20 cellular contexts compared by ENCODE assay signal in genomic region chr17:70752966-70753467, GRCh38.
DNase-seq lines count a peak whose midpoint lies in the region; ATAC-seq and TF ChIP-seq lines count a peak whose summit lies in the region.
"Had no signal": no experiment of that assay in that cellular context is flagged by ENCODE, and none has a peak within 500 bp of the region (broad histone marks: within the 10 kb centered on the region; RNA-seq: fewer than 3 reads in every experiment).

No MANE protein-coding gene starts in this region.

- no peaks in the 10 kb centered on the region for H3K79me2 ChIP-seq in HCT116 (ENCODE audit: insufficient read depth, low read length)
- no peaks in the 10 kb centered on the region for H3K79me2 ChIP-seq in PC-3 (ENCODE audit: low read length)

- no peaks in the 10 kb centered on the region for H3K27me3 ChIP-seq in HCT116 (ENCODE audit: insufficient read depth, low read length)
- no peaks in the 10 kb centered on the region for H3K27me3 ChIP-seq in endodermal cell (ENCODE audit: control insufficient read depth, insufficient read depth, low read length, poor library complexity, severe bottlenecking)
- no peaks in the 10 kb centered on the region for H3K27me3 ChIP-seq in neuronal stem cell (ENCODE audit: control insufficient read depth in 3 of 3, insufficient read depth in 3 of 3, low read depth in 1 of 3, low read length in 3 of 3)
- peaks cover 52% of the 10 kb centered on the region for H3K27me3 ChIP-seq in PC-3 (ENCODE audit: low read length)

- TF ChIP-seq RAD21 in HCT116 (IDR thresholded peaks at IDR 0.05; ENCODE audit: low read depth), result no peak

- H3K9me2 ChIP-seq in HCT116 (ENCODE audit: insufficient read depth), result no peaks in the 10 kb centered on the region
- no peaks in the 10 kb centered on the region for H3K9me2 ChIP-seq in PC-3 (replicated peaks; ENCODE audit: low read length)

- H3K23ac ChIP-seq in neuronal stem cell (ENCODE audit: low read depth, low read length, poor library complexity), result no peak overlapping the region

- no peak overlapping the region for H2BK15ac ChIP-seq in neuronal stem cell (ENCODE audit: low read length)

- no peak for TF ChIP-seq CTCF in HCT116 (IDR thresholded peaks at IDR 0.05 in 2 of 3, conservative IDR thresholded peaks at IDR 0.05 in 1 of 3; ENCODE audit: borderline replicate concordance in 1 of 3, insufficient read depth in 1 of 3, low read depth in 2 of 3, low read length in 2 of 3)
- TF ChIP-seq CTCF in endodermal cell (conservative IDR thresholded peaks at IDR 0.05), result no peak
- no peak for TF ChIP-seq CTCF in PC-3 (conservative IDR thresholded peaks at IDR 0.05; ENCODE audit: low read depth, low read length)

- DNase-seq in ELF-1 (ENCODE audit: low read depth, low spot score) (peak; percentile 20), HCT116 (ENCODE audit: low read depth, low spot score) (no peak), endodermal cell (peak; percentile 57), neuronal stem cell (ENCODE audit: low spot score) (peak; percentile 12), PC-3 (no peak)
- DNase-seq: ACHN; BE2C; C1 segment of cervical spinal cord; CD4-positive, CD25-positive, alpha-beta regulatory T cell; CD8-positive, alpha-beta memory T cell; COR-L47; DMS 273 treated with DMSO at 0.1 percent for 48 hours; DMS79; GF-D8; HCEC 1CT; KG1 had no signal

- H3K27me3 Mint-ChIP-seq in endodermal cell (ENCODE audit: insufficient read depth), result no peaks in the 10 kb centered on the region
- H3K27me3 Mint-ChIP-seq: CD4-positive, CD25-positive, alpha-beta regulatory T cell; CD8-positive, alpha-beta memory T cell; IgD-negative memory B cell had no signal

- no peaks in the 10 kb centered on the region for H3K4me1 Mint-ChIP-seq in endodermal cell
- H3K4me1 Mint-ChIP-seq: CD4-positive, CD25-positive, alpha-beta regulatory T cell; CD8-positive, alpha-beta memory T cell; GM23338; IgD-negative memory B cell had no signal

- intact Hi-C loops in HCT116 (cut with micrococcal nuclease), result no loop called here
- intact Hi-C loops in PC-3 (cut with micrococcal nuclease), result no loop called here

- H3K9me3 ChIP-seq in HCT116 (ENCODE audit: control insufficient read depth in 1 of 2, insufficient read depth in 1 of 2, low read depth in 1 of 2, low read length in 2 of 2) (no peaks in the 10 kb centered on the region), endodermal cell (ENCODE audit: control insufficient read depth, low read length) (no peaks in the 10 kb centered on the region), neuronal stem cell (replicated peaks in 1 of 2; ENCODE audit: control insufficient read depth in 2 of 2, insufficient read depth in 1 of 2, low read depth in 1 of 2, low read length in 2 of 2) (peaks cover 0 to 5% of the 10 kb centered on the region in 2 donors), PC-3 (ENCODE audit: low read length) (no peaks in the 10 kb centered on the region)
- H3K9me3 ChIP-seq: BE2C had no signal

- no peak overlapping the region for H4K8ac ChIP-seq in neuronal stem cell (ENCODE audit: low read depth, low read length)

- H3K4me2 ChIP-seq in HCT116 (ENCODE audit: low read length) (no peak overlapping the region), neuronal stem cell (ENCODE audit: insufficient read depth, low read length, poor library complexity, severe bottlenecking) (no peak overlapping the region), PC-3 (ENCODE audit: low read length) (no peak overlapping the region)
- H3K4me2 ChIP-seq: GM23338 had no signal

- BruUV-seq in HCT116 (replicated peaks; lab: Mats Ljungman, UMichigan) (no TSS peak), PC-3 (replicated peaks; lab: Mats Ljungman, UMichigan) (no TSS peak)

- H4K91ac ChIP-seq in neuronal stem cell (ENCODE audit: low read depth, low read length, poor library complexity), result no peak overlapping the region

- no peak overlapping the region for H2BK120ac ChIP-seq in neuronal stem cell (ENCODE audit: low read depth, low read length)

- WGBS in endodermal cell (ENCODE audit: insufficient coverage in 1 of 2, insufficient read length in 1 of 2), 2 experiments, result 60 to 93% methylated on average over 1 of the region's 1 CpG
- no CpG with 5 or more reads among the region's 1 CpG for WGBS in neuronal stem cell (ENCODE audit: extremely low coverage in 2 of 2, insufficient read length in 2 of 2, insufficient replicate concordance in 1 of 2), 2 donors

- no peak overlapping the region for H2BK12ac ChIP-seq in neuronal stem cell (ENCODE audit: low read length)

- H3K27ac Mint-ChIP-seq in endodermal cell, result no peak overlapping the region
- H3K27ac Mint-ChIP-seq: CD4-positive, CD25-positive, alpha-beta regulatory T cell; CD8-positive, alpha-beta memory T cell; GM23338; IgD-negative memory B cell had no signal

- H3K4me3 ChIP-seq in HCT116 (replicated peaks in 1 of 2; ENCODE audit: low read depth in 1 of 2, low read length in 2 of 2) (no peak overlapping the region), endodermal cell (ENCODE audit: low read length) (no peak overlapping the region), neuronal stem cell (ENCODE audit: low read length in 2 of 2) (no peak overlapping the region), PC-3 (ENCODE audit: low read length) (no peak overlapping the region)
- H3K4me3 ChIP-seq: GM23338 had no signal

- H3K4me1 ChIP-seq in HCT116 (ENCODE audit: control insufficient read depth in 1 of 2, insufficient read depth in 2 of 2, low read length in 2 of 2) (no peaks in the 10 kb centered on the region), endodermal cell (ENCODE audit: control insufficient read depth, insufficient read depth, low read length) (no peaks in the 10 kb centered on the region), neuronal stem cell (ENCODE audit: control insufficient read depth in 2 of 2, insufficient read depth in 1 of 2, low read depth in 1 of 2, low read length in 2 of 2) (peaks cover 2 to 3% of the 10 kb centered on the region in 2 donors), PC-3 (ENCODE audit: insufficient read depth, low read length) (no peaks in the 10 kb centered on the region)
- H3K4me1 ChIP-seq: BE2C had no signal

- no peak overlapping the region for H3K4me3 Mint-ChIP-seq in endodermal cell
- H3K4me3 Mint-ChIP-seq: CD4-positive, CD25-positive, alpha-beta regulatory T cell; CD8-positive, alpha-beta memory T cell; GM23338; IgD-negative memory B cell had no signal

- no peak for TF ChIP-seq POLR2A in HCT116 (IDR thresholded peaks at IDR 0.05; ENCODE audit: borderline replicate concordance, extremely low read depth, insufficient read depth, insufficient read length)

- no peak overlapping the region for H3K27ac ChIP-seq in HCT116 (ENCODE audit: low read depth, low read length)
- no peak overlapping the region for H3K27ac ChIP-seq in endodermal cell (ENCODE audit: low read depth, low read length)
- H3K27ac ChIP-seq in neuronal stem cell (replicated peaks; ENCODE audit: low read length), result no peak overlapping the region
- H3K27ac ChIP-seq in PC-3 (ENCODE audit: low read length), result no peak overlapping the region

- no peak overlapping the region for H2AK5ac ChIP-seq in neuronal stem cell (ENCODE audit: low read depth, low read length)

- CTCF ChIA-PET in HCT116 (lab: Charles Lee), result interaction anchor here (2.7 kb wide), 1 partner anchor 14 kb away, joined by 11 read pairs; no protein-coding TSS in a partner anchor
- CTCF ChIA-PET in PC-3 (lab: Charles Lee), result no interaction called here

- H2BK5ac ChIP-seq in neuronal stem cell (ENCODE audit: low read length), result no peak overlapping the region

- H4K20me1 ChIP-seq in HCT116 (ENCODE audit: insufficient read depth) (no peaks in the 10 kb centered on the region), PC-3 (ENCODE audit: low read length) (no peaks in the 10 kb centered on the region)

- no peak overlapping the region for H3K18ac ChIP-seq in neuronal stem cell (ENCODE audit: low read length)

- no peaks in the 10 kb centered on the region for H3K36me3 Mint-ChIP-seq in endodermal cell (ENCODE audit: low read depth)
- H3K36me3 Mint-ChIP-seq: CD4-positive, CD25-positive, alpha-beta regulatory T cell; CD8-positive, alpha-beta memory T cell; IgD-negative memory B cell had no signal

- H3K9me3 Mint-ChIP-seq in endodermal cell, result no peaks in the 10 kb centered on the region
- H3K9me3 Mint-ChIP-seq: GM23338 had no signal

- H3K36me3 ChIP-seq in HCT116 (ENCODE audit: control insufficient read depth in 1 of 2, insufficient read depth in 2 of 2, low read length in 2 of 2) (no peaks in the 10 kb centered on the region), endodermal cell (ENCODE audit: control insufficient read depth, insufficient read depth, low read length) (no peaks in the 10 kb centered on the region), neuronal stem cell (replicated peaks in 1 of 2; ENCODE audit: control insufficient read depth in 2 of 2, insufficient read depth in 2 of 2, low read length in 2 of 2) (no peaks in the 10 kb centered on the region), PC-3 (ENCODE audit: low read depth, low read length) (no peaks in the 10 kb centered on the region)
- H3K36me3 ChIP-seq: BE2C had no signal

- RAD21 ChIA-PET in HCT116 (lab: Charles Lee; ENCODE audit: low non-redundant PET in 1 of 2, low total read pairs in 2 of 2, uncharacterized antibody in 2 of 2, unreplicated experiment in 2 of 2), result no interaction called here

- peak; percentile 71; the same call in 1 of the 2 replicates for ATAC-seq in HCT116
- no peak for ATAC-seq in PC-3
- no peak for ATAC-seq in HG02798 (IDR thresholded peaks at IDR 0.05; ENCODE audit: poor library complexity, unreplicated experiment)
- ATAC-seq: GM23338, HepG2 had no signal

- no peak overlapping the region for H3K9ac ChIP-seq in HCT116 (ENCODE audit: low read length)
- H3K9ac ChIP-seq in endodermal cell (ENCODE audit: extremely low read depth, low read length, poor library complexity, severe bottlenecking), result no peak overlapping the region
- H3K9ac ChIP-seq in neuronal stem cell (ENCODE audit: low read depth, low read length, poor library complexity), result no peak overlapping the region
- no peak overlapping the region for H3K9ac ChIP-seq in PC-3 (ENCODE audit: low read length)

- H3K14ac ChIP-seq in neuronal stem cell (ENCODE audit: low read length), result no peak overlapping the region

- H3F3A ChIP-seq in PC-3 (ENCODE audit: low read length, unreplicated experiment), result no peaks in the 10 kb centered on the region

- H2AFZ ChIP-seq in HCT116 (ENCODE audit: low read depth, low read length, poor library complexity, severe bottlenecking) (no peak overlapping the region), neuronal stem cell (ENCODE audit: low read length) (no peak overlapping the region), PC-3 (ENCODE audit: low read length) (no peak overlapping the region)
- H2AFZ ChIP-seq: GM23338 had no signal

- POLR2A ChIA-PET in HCT116 (lab: Charles Lee), result no interaction called here
- POLR2A ChIA-PET in PC-3 (lab: Charles Lee; ENCODE audit: unreplicated experiment), result no interaction called here

- H3K4ac ChIP-seq in neuronal stem cell (ENCODE audit: low read length), result no peak overlapping the region

- H3K79me1 ChIP-seq in neuronal stem cell (ENCODE audit: low read depth, low read length), result no peaks in the 10 kb centered on the region

TF ChIP-seq in HCT116, 20 proteins besides CTCF, POLR2A, EP300 and RAD21 (continues in another document):
- no peak for TF ChIP-seq ATF3 (IDR thresholded peaks at IDR 0.05)
- no peak for TF ChIP-seq SP1 (IDR thresholded peaks at IDR 0.05; ENCODE audit: low read depth)

Comparison
In these comparisons a context has a peak if more than half of its experiments do, and no peak if none do; other contexts are left out.
1. DNase-seq: peak in ELF-1 (single experiment), endodermal cell (single experiment) and neuronal stem cell (single experiment); none in HCT116 (single experiment) and PC-3 (single experiment).